ENCODE assay signal across 25 cellular contexts in genomic region chr5:110018509-110018908, GRCh38.
A peak's percentile ranks its signal among the peaks of the same experiment; 100 is the strongest.
DNase-seq lines count a peak whose midpoint lies in the region; ATAC-seq, FAIRE-seq and TF ChIP-seq lines count a peak whose summit lies in the region.
"Had no signal": no experiment of that assay in that cellular context is flagged by ENCODE, and none has a peak within 500 bp of the region (broad histone marks: within the 10 kb centered on the region; RNA-seq: fewer than 3 reads in every experiment).

No MANE protein-coding gene starts in this region.

- TF ChIP-seq CTCF in natural killer cell (IDR thresholded peaks at IDR 0.05) (no peak), HepG2 (CRISPR knock-in tag; IDR thresholded peaks at IDR 0.05) (no peak)

- TF ChIP-seq RAD21 in HepG2 (CRISPR knock-in tag; IDR thresholded peaks at IDR 0.05), result no peak

- POLR2A ChIA-PET in HepG2 (lab: Yijun Ruan, JAX), result interaction anchor here (0.7 to 2.7 kb wide), 3 partner anchors 9 to 329 kb away, joined by 3 to 10 read pairs (median 3); partner anchors contain the start of gene MAN2A1

- H3K27ac Mint-ChIP-seq in natural killer cell treated with Interleukin-12 subunit alpha and Interleukin-12 subunit beta and Interleukin-15 and Interleukin-18, amount 100 ng/mL, for 72 hours, result no peak overlapping the region
- no peak overlapping the region for H3K27ac Mint-ChIP-seq in natural killer cell
- H3K27ac Mint-ChIP-seq in stimulated activated naive B cell treated with anti-CD40 and anti-IgM and Interleukin-4, amounts not matched to agents 10 μg/mL and 1 μg/mL and 100 μg/mL, for 72 hours, result no peak overlapping the region
- H3K27ac Mint-ChIP-seq: B cell; CD4-positive, alpha-beta memory T cell; GM23338; HFFc6 had no signal

- H2AFZ ChIP-seq in HepG2 (ENCODE audit: low read length), result no peak overlapping the region
- H2AFZ ChIP-seq: GM23338 had no signal

- FAIRE-seq in HepG2 (lab: Jason Lieb, UNC), result no peak
- no peak for FAIRE-seq in small intestine (lab: Jason Lieb, UNC)
- FAIRE-seq: A204.1, GM12891, GM18507, H54 had no signal

- peaks cover 34% of the 10 kb centered on the region for H3K4me1 ChIP-seq in HepG2 (ENCODE audit: insufficient read depth, low read length)
- no peaks in the 10 kb centered on the region for H3K4me1 ChIP-seq in small intestine (ENCODE audit: control insufficient read depth in 2 of 2, insufficient read depth in 1 of 2, low read depth in 1 of 2, low read length in 1 of 2)
- H3K4me1 ChIP-seq: BLaER1, HAP-1 had no signal

- peaks cover under 1 to 4% of the 10 kb centered on the region in 2 donors for H3K27me3 Mint-ChIP-seq in natural killer cell treated with Interleukin-12 subunit alpha and Interleukin-12 subunit beta and Interleukin-15 and Interleukin-18, amount 100 ng/mL, for 72 hours
- H3K27me3 Mint-ChIP-seq in natural killer cell (ENCODE audit: low read depth in 2 of 2), result peaks cover 0 to 11% of the 10 kb centered on the region in 2 donors
- peaks cover 10 to 13% of the 10 kb centered on the region in 2 donors for H3K27me3 Mint-ChIP-seq in stimulated activated naive B cell treated with anti-CD40 and anti-IgM and Interleukin-4, amounts not matched to agents 10 μg/mL and 1 μg/mL and 100 μg/mL, for 72 hours

- no peak for DNase-seq in natural killer cell treated with Interleukin-12 subunit alpha and Interleukin-12 subunit beta and Interleukin-15 and Interleukin-18, amount 100 ng/mL, for 72 hours (ENCODE audit: low spot score)
- DNase-seq in natural killer cell, result no peak
- no peak for DNase-seq in HepG2 (ENCODE audit: low spot score)
- DNase-seq in posterior vena cava (ENCODE audit: low spot score), result peak; percentile 52
- DNase-seq in stimulated activated CD4-positive, alpha-beta T cell treated with anti-CD3 and anti-CD28 coated beads, Interleukin-2, amount 100 ng/mL, for 24 hours, result no peak
- no peak for DNase-seq in CD1c-positive myeloid dendritic cell (ENCODE audit: extremely low spot score)
- DNase-seq in stimulated activated naive B cell treated with anti-CD40 and anti-IgM and Interleukin-4, amounts not matched to agents 10 μg/mL and 1 μg/mL and 100 μg/mL, for 72 hours, result no peak
- DNase-seq in small intestine, result no peak
- DNase-seq: Calu3; CD4-positive, alpha-beta memory T cell; COR-L47; DMS53; DMS79 treated with DMSO at 0.1 percent for 48 hours; GF-D8; HFFc6 had no signal

- CTCF ChIA-PET in HepG2 (lab: Yijun Ruan, JAX; ENCODE audit: low intra/inter-chr PET ratio, low total read pairs), result no interaction called here

- WGBS in HepG2 (ENCODE audit: low lambda C conversion rate), result 87% methylated on average over 2 of the region's 5 CpGs
- 86 to 92% (median 86%) methylated on average over 5 of the region's 5 CpGs for WGBS in small intestine, 3 donors

- H3K4me3 Mint-ChIP-seq in natural killer cell treated with Interleukin-12 subunit alpha and Interleukin-12 subunit beta and Interleukin-15 and Interleukin-18, amount 100 ng/mL, for 72 hours, result no peak overlapping the region
- H3K4me3 Mint-ChIP-seq in natural killer cell, result no peak overlapping the region
- H3K4me3 Mint-ChIP-seq in stimulated activated naive B cell treated with anti-CD40 and anti-IgM and Interleukin-4, amounts not matched to agents 10 μg/mL and 1 μg/mL and 100 μg/mL, for 72 hours, result no peak overlapping the region
- H3K4me3 Mint-ChIP-seq: B cell; CD14-positive monocyte; CD4-positive, alpha-beta memory T cell; GM23338; HFFc6 had no signal

- TF ChIP-seq EP300 in HepG2 (IDR thresholded peaks at IDR 0.05; ENCODE audit: low read depth in 2 of 2, low read length in 2 of 2), result no peak
- TF ChIP-seq EP300 in HepG2 (CRISPR knock-in tag; IDR thresholded peaks at IDR 0.05; ENCODE audit: borderline replicate concordance), result no peak

- in situ Hi-C loops in HepG2 (cut with HindIII; ENCODE audit: extremely low pct_ligation_motif_present, low pct_unique_long_range_greater_than_20kb), result no loop called here

- H3K27ac ChIP-seq in HepG2 (ENCODE audit: extremely low read length, insufficient read depth, low read length), result peak overlapping the region; percentile 53
- no peak overlapping the region for H3K27ac ChIP-seq in small intestine (ENCODE audit: low read depth in 1 of 2, low read length in 1 of 2)
- H3K27ac ChIP-seq: 22Rv1, BLaER1 had no signal

- peak; percentile 20 to 28 for ATAC-seq in natural killer cell treated with Interleukin-12 subunit alpha and Interleukin-12 subunit beta and Interleukin-15 and Interleukin-18, amount 100 ng/mL, for 72 hours
- ATAC-seq in natural killer cell (no peak), HepG2 (peak; percentile 67)
- ATAC-seq in stimulated activated naive B cell treated with anti-CD40 and anti-IgM and Interleukin-4, amounts not matched to agents 10 μg/mL and 1 μg/mL and 100 μg/mL, for 72 hours (replicated peaks), result no peak
- ATAC-seq: GM23338 had no signal

- H3K9me3 ChIP-seq in HepG2 (ENCODE audit: low read length) (no peaks in the 10 kb centered on the region), small intestine (ENCODE audit: control insufficient read depth, low read depth) (no peaks in the 10 kb centered on the region)
- H3K9me3 ChIP-seq: BLaER1, HAP-1 had no signal

- no peaks in the 10 kb centered on the region for H3K36me3 Mint-ChIP-seq in natural killer cell treated with Interleukin-12 subunit alpha and Interleukin-12 subunit beta and Interleukin-15 and Interleukin-18, amount 100 ng/mL, for 72 hours
- H3K36me3 Mint-ChIP-seq in natural killer cell, result no peaks in the 10 kb centered on the region
- no peaks in the 10 kb centered on the region for H3K36me3 Mint-ChIP-seq in stimulated activated naive B cell treated with anti-CD40 and anti-IgM and Interleukin-4, amounts not matched to agents 10 μg/mL and 1 μg/mL and 100 μg/mL, for 72 hours
- H3K36me3 Mint-ChIP-seq: CD14-positive monocyte had no signal

- H3K79me2 ChIP-seq in HepG2 (ENCODE audit: insufficient read depth, low read length), result no peaks in the 10 kb centered on the region

- no peaks in the 10 kb centered on the region for H4K20me1 ChIP-seq in HepG2 (ENCODE audit: insufficient read depth, low read length)
- H4K20me1 ChIP-seq: BLaER1 had no signal

- H3K9ac ChIP-seq in HepG2 (ENCODE audit: insufficient read depth, low read depth, low read length), result no peak overlapping the region
- H3K9ac ChIP-seq: BLaER1 had no signal

- no TSS peak for BruUV-seq in HepG2 (replicated peaks; lab: Mats Ljungman, UMichigan)

- H3K4me1 Mint-ChIP-seq in natural killer cell treated with Interleukin-12 subunit alpha and Interleukin-12 subunit beta and Interleukin-15 and Interleukin-18, amount 100 ng/mL, for 72 hours (ENCODE audit: low read depth in 2 of 2), result no peaks in the 10 kb centered on the region
- H3K4me1 Mint-ChIP-seq in natural killer cell, result no peaks in the 10 kb centered on the region
- no peaks in the 10 kb centered on the region for H3K4me1 Mint-ChIP-seq in stimulated activated naive B cell treated with anti-CD40 and anti-IgM and Interleukin-4, amounts not matched to agents 10 μg/mL and 1 μg/mL and 100 μg/mL, for 72 hours
- H3K4me1 Mint-ChIP-seq: B cell; CD14-positive monocyte; CD4-positive, alpha-beta memory T cell had no signal

- no peaks in the 10 kb centered on the region; a peak in 1 of 5 replicates for H3K36me3 ChIP-seq in HepG2 (replicated peaks in 1 of 2; ENCODE audit: control insufficient read depth in 1 of 2, insufficient read depth in 2 of 2, low read length in 2 of 2)
- no peaks in the 10 kb centered on the region for H3K36me3 ChIP-seq in small intestine (ENCODE audit: control insufficient read depth in 2 of 2, insufficient read depth in 2 of 2, low read length in 2 of 2)
- H3K36me3 ChIP-seq: BLaER1, HAP-1 had no signal

- intact Hi-C loops in natural killer cell (cut with micrococcal nuclease) (no loop called here), HepG2 (cut with micrococcal nuclease; ENCODE audit: unreplicated experiment) (no loop called here), posterior vena cava (cut with DNase I) (no loop called here)

- TF ChIP-seq POLR2A in HepG2 (IDR thresholded peaks at IDR 0.05; ENCODE audit: insufficient read depth in 1 of 2, low read depth in 2 of 2, low read length in 2 of 2), result no peak

- H3K4me3 ChIP-seq in HepG2 (replicated peaks in 1 of 3; ENCODE audit: insufficient read depth in 1 of 3, low read depth in 2 of 3, low read length in 3 of 3) (no peak overlapping the region), small intestine (ENCODE audit: low read depth in 1 of 2, low read length in 2 of 2) (no peak overlapping the region)
- H3K4me3 ChIP-seq: BLaER1, GM23338, HAP-1 had no signal

- no peaks in the 10 kb centered on the region for H3K9me3 Mint-ChIP-seq in natural killer cell treated with Interleukin-12 subunit alpha and Interleukin-12 subunit beta and Interleukin-15 and Interleukin-18, amount 100 ng/mL, for 72 hours
- H3K9me3 Mint-ChIP-seq in natural killer cell, result no peaks in the 10 kb centered on the region
- peaks cover 0 to 3% of the 10 kb centered on the region in 2 donors for H3K9me3 Mint-ChIP-seq in stimulated activated naive B cell treated with anti-CD40 and anti-IgM and Interleukin-4, amounts not matched to agents 10 μg/mL and 1 μg/mL and 100 μg/mL, for 72 hours
- H3K9me3 Mint-ChIP-seq: GM23338, HFFc6 had no signal

- H3K27me3 ChIP-seq in HepG2 (ENCODE audit: control insufficient read depth in 1 of 2, insufficient read depth in 2 of 2, low read length in 2 of 2) (no peaks in the 10 kb centered on the region), small intestine (ENCODE audit: control insufficient read depth in 2 of 2, insufficient read depth in 2 of 2, low read length in 2 of 2) (no peaks in the 10 kb centered on the region)
- H3K27me3 ChIP-seq: BLaER1 had no signal

- no peak overlapping the region for H3K4me2 ChIP-seq in HepG2 (ENCODE audit: low read depth, low read length)
- H3K4me2 ChIP-seq: BLaER1, GM23338 had no signal

TF ChIP-seq in HepG2, 621 proteins besides CTCF, POLR2A, EP300 and RAD21 (continues in another document):
- TF ChIP-seq BCL3 (CRISPR knock-in tag; IDR thresholded peaks at IDR 0.05), result 0 out of 2 replicates have a peak, but pooled peaks have one; percentile 18
- 0 out of 2 replicates have a peak, but pooled peaks have one; percentile 8 for TF ChIP-seq GABPB1 (CRISPR knock-in tag; IDR thresholded peaks at IDR 0.05)

Comparison
In these comparisons a context has a peak if more than half of its experiments do, and no peak if none do; other contexts are left out.
1. ATAC-seq: peak in natural killer cell treated with Interleukin-12 subunit alpha and Interleukin-12 subunit beta and Interleukin-15 and Interleukin-18, amount 100 ng/mL, for 72 hours (2 of 2) and HepG2 (single experiment); none in natural killer cell (0 of 3) and stimulated activated naive B cell treated with anti-CD40 and anti-IgM and Interleukin-4, amounts not matched to agents 10 μg/mL and 1 μg/mL and 100 μg/mL, for 72 hours (0 of 2).